In the genomic region with DNA sequence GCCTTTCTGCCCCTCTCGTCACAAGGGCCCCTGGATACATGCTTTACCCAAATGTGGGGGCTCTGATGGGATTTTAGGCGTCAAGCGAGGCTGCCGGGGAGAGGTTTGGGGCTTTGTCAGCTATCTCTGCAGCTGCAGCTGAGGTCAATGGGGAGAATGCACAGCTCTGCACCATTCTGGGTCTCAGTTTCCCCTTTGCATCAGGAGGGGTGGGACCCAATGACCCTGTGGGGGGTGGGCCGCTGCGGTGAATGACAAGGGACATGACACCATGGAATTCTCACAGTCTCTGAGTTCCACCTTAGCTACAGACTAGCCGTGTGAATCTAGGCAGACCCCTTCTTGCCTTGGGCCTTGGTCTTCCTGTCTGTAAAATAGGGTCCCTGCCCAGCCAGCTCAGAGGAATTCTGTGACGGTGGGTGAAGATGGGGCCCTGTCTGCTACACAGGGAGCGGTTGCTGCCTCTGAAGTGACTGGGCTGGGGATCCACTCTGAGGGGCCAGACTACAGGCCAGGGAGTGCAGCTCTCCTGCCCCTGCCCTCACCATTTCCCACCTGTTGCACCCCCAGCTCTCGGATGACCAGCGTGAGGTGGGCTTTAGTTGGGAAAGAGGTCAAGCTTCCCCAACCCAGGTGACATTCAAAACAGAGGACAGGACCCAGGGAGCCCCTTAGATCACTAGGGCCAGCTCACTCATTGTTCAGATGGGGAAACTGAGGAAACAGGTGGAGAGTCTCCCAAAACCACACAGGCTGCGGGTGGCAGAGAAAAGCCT, we compare ENCODE assay signal across 38 cellular contexts. TPM values are rescaled to one million over a fixed set of nuclear protein-coding genes. Genes with fewer than 3 reads are reported as not detected.
"Had no signal": no experiment of that assay in that cellular context is flagged by ENCODE, and none has a peak within 500 bp of the region (broad histone marks: within the 10 kb centered on the region; RNA-seq: fewer than 3 reads in every experiment).

No MANE protein-coding gene starts in this region.

- H3K9me3 ChIP-seq: adrenal gland, ascending aorta, breast epithelium, esophagus muscularis mucosa, gastroesophageal sphincter, heart right ventricle had no signal

- H3K27ac ChIP-seq: adrenal gland, ascending aorta, breast epithelium, cardiac muscle cell, esophagus muscularis mucosa, foreskin keratinocyte, gastroesophageal sphincter, heart right ventricle had no signal

- H3K9me3 Mint-ChIP-seq: activated CD4-positive, alpha-beta memory T cell treated with anti-CD3 and anti-CD28 coated beads for 36 hours; activated CD4-positive, alpha-beta T cell treated with anti-CD3 and anti-CD28 coated beads, Interleukin-2, amount 10 ng/mL, durations not matched to agents 24 days and 14 days; activated naive CD4-positive, alpha-beta T cell treated with anti-CD3 and anti-CD28 coated beads for 36 hours; activated naive CD4-positive, alpha-beta T cell treated with anti-CD3 and anti-CD28 coated beads, Interleukin-2, amount 50 U/mL, for 24 hours; activated naive CD8-positive, alpha-beta T cell treated with anti-CD3 and anti-CD28 coated beads for 36 hours; activated naive CD8-positive, alpha-beta T cell treated with anti-CD3 and anti-CD28 coated beads, Interleukin-2, amount 50 U/mL, for 24 hours; activated T-helper 1 cell treated with anti-CD3 and anti-CD28 coated beads, Interleukin-12 subunit alpha, Interleukin-12 subunit beta, Interleukin-2, Interleukin-4 antibody, amounts not matched to agents 30 ng/mL and 10 ng/mL and 1 ng/mL, durations not matched to agents 14 hours and 24 hours and 36 hours; activated T-helper 2 cell treated with anti-CD3 and anti-CD28 coated beads, Interferon-gamma antibody, Interleukin-2, Interleukin-4, amounts not matched to agents 10 μg/mL and 5 μg/mL and 100 μg/mL, durations not matched to agents 14 hours and 24 hours and 36 hours; central memory CD8-positive, alpha-beta T cell; effector memory CD8-positive, alpha-beta T cell; T-helper 2 cell treated with Interferon-gamma antibody and Interleukin-4, amounts not matched to agents 5 μg/mL and 100 μg/mL, for 36 hours had no signal

- H3K27me3 Mint-ChIP-seq: activated CD4-positive, alpha-beta memory T cell treated with anti-CD3 and anti-CD28 coated beads for 36 hours; activated CD4-positive, alpha-beta T cell treated with anti-CD3 and anti-CD28 coated beads for 36 hours; activated naive CD4-positive, alpha-beta T cell treated with anti-CD3 and anti-CD28 coated beads, Interleukin-2, amount 50 U/mL, for 24 hours; activated naive CD8-positive, alpha-beta T cell treated with anti-CD3 and anti-CD28 coated beads for 36 hours; activated naive CD8-positive, alpha-beta T cell treated with anti-CD3 and anti-CD28 coated beads, Interleukin-2, amount 50 U/mL, for 24 hours; T-helper 17 cell had no signal

- H3K4me3 ChIP-seq: adrenal gland, ascending aorta, breast epithelium, cardiac muscle cell, esophagus muscularis mucosa, gastroesophageal sphincter, heart right ventricle had no signal

- H3K4me1 ChIP-seq: adrenal gland, ascending aorta, breast epithelium, esophagus muscularis mucosa, foreskin keratinocyte, heart right ventricle had no signal

- H3K4me1 Mint-ChIP-seq: activated CD4-positive, alpha-beta T cell treated with anti-CD3 and anti-CD28 coated beads for 36 hours; activated CD8-positive, alpha-beta memory T cell treated with anti-CD3 and anti-CD28 coated beads, Interleukin-2, amount 10 ng/mL, durations not matched to agents 7 days and 5 days; activated naive CD8-positive, alpha-beta T cell treated with anti-CD3 and anti-CD28 coated beads for 36 hours; activated naive CD8-positive, alpha-beta T cell treated with anti-CD3 and anti-CD28 coated beads, Interleukin-2, amount 50 U/mL, for 24 hours had no signal

- H3K27me3 ChIP-seq: adrenal gland, ascending aorta, breast epithelium, esophagus muscularis mucosa had no signal

- H3K4me3 Mint-ChIP-seq: activated CD4-positive, alpha-beta memory T cell treated with anti-CD3 and anti-CD28 coated beads for 36 hours; activated CD4-positive, alpha-beta T cell treated with anti-CD3 and anti-CD28 coated beads for 36 hours; activated CD4-positive, alpha-beta T cell treated with anti-CD3 and anti-CD28 coated beads, Interleukin-2, amount 10 ng/mL, durations not matched to agents 24 days and 14 days; activated CD8-positive, alpha-beta memory T cell treated with anti-CD3 and anti-CD28 coated beads, Interleukin-2, amount 10 ng/mL, durations not matched to agents 7 days and 5 days; activated CD8-positive, alpha-beta T cell treated with anti-CD3 and anti-CD28 coated beads, Interleukin-2, amount 10 ng/mL, durations not matched to agents 7 days and 5 days; activated naive CD4-positive, alpha-beta T cell treated with anti-CD3 and anti-CD28 coated beads for 36 hours; activated naive CD4-positive, alpha-beta T cell treated with anti-CD3 and anti-CD28 coated beads, Interleukin-2, amount 50 U/mL, for 24 hours; activated naive CD8-positive, alpha-beta T cell treated with anti-CD3 and anti-CD28 coated beads for 36 hours; activated naive CD8-positive, alpha-beta T cell treated with anti-CD3 and anti-CD28 coated beads, Interleukin-2, amount 50 U/mL, for 24 hours; activated T-helper 1 cell treated with anti-CD3 and anti-CD28 coated beads, Interleukin-12 subunit alpha, Interleukin-12 subunit beta, Interleukin-2, Interleukin-4 antibody, amounts not matched to agents 30 ng/mL and 10 ng/mL and 1 ng/mL, durations not matched to agents 14 hours and 24 hours and 36 hours; central memory CD8-positive, alpha-beta T cell; effector memory CD8-positive, alpha-beta T cell; T-helper 17 cell; T-helper 2 cell treated with Interferon-gamma antibody and Interleukin-4, amounts not matched to agents 5 μg/mL and 100 μg/mL, for 36 hours had no signal

- DNase-seq: activated CD4-positive, alpha-beta memory T cell treated with anti-CD3 and anti-CD28 coated beads for 36 hours; activated CD4-positive, alpha-beta T cell treated with anti-CD3 and anti-CD28 coated beads for 36 hours; activated CD4-positive, alpha-beta T cell treated with anti-CD3 and anti-CD28 coated beads, Interleukin-2, amount 10 ng/mL, durations not matched to agents 24 days and 14 days; activated CD4-positive, CD25-positive, alpha-beta regulatory T cell; activated CD4-positive, CD25-positive, alpha-beta regulatory T cell treated with anti-CD3 and anti-CD28 coated beads, Interleukin-2, amount 50 U/mL, for 72 hours; activated CD8-positive, alpha-beta memory T cell treated with anti-CD3 and anti-CD28 coated beads, Interleukin-2, amount 10 ng/mL, durations not matched to agents 7 days and 5 days; activated CD8-positive, alpha-beta memory T cell treated with anti-CD3 and anti-CD28 coated beads, Interleukin-2, amount 50 U/mL, for 4 hours; activated CD8-positive, alpha-beta T cell treated with anti-CD3 and anti-CD28 coated beads, Interleukin-2, amount 10 ng/mL, durations not matched to agents 7 days and 5 days; activated effector memory CD4-positive, alpha-beta T cell treated with anti-CD3 and anti-CD28 coated beads, Interleukin-2, amount 50 U/mL, for 16 hours; activated naive CD4-positive, alpha-beta T cell treated with anti-CD3 and anti-CD28 coated beads for 36 hours; activated naive CD8-positive, alpha-beta T cell treated with anti-CD3 and anti-CD28 coated beads for 36 hours; activated naive CD8-positive, alpha-beta T cell treated with anti-CD3 and anti-CD28 coated beads, Interleukin-2, amount 50 U/mL, for 24 hours; activated T-cell treated with anti-CD3 and anti-CD28 coated beads, Interleukin-2, amount 50 U/mL, for 1 hour; activated T-cell treated with anti-CD3 and anti-CD28 coated beads, Interleukin-2, amount 50 U/mL, for 48 hours; adrenal gland; amygdala; cortex of kidney; dermis blood vessel endothelial cell; effector CD4-positive, alpha-beta T cell; effector memory CD8-positive, alpha-beta T cell; erythroblast; foreskin keratinocyte; heart right ventricle; T-helper 1 cell; T-helper 17 cell; T1000 had no signal

- H3K36me3 ChIP-seq: adrenal gland, ascending aorta, breast epithelium, cardiac muscle cell, esophagus muscularis mucosa, gastroesophageal sphincter, heart right ventricle had no signal

- H3K36me3 Mint-ChIP-seq: activated CD4-positive, alpha-beta memory T cell treated with anti-CD3 and anti-CD28 coated beads for 36 hours; activated CD8-positive, alpha-beta memory T cell treated with anti-CD3 and anti-CD28 coated beads, Interleukin-2, amount 10 ng/mL, durations not matched to agents 7 days and 5 days; activated naive CD4-positive, alpha-beta T cell treated with anti-CD3 and anti-CD28 coated beads, Interleukin-2, amount 50 U/mL, for 24 hours; activated naive CD8-positive, alpha-beta T cell treated with anti-CD3 and anti-CD28 coated beads for 36 hours; brain had no signal

- ATAC-seq: activated CD4-positive, alpha-beta T cell treated with anti-CD3 and anti-CD28 coated beads for 36 hours; activated CD8-positive, alpha-beta memory T cell treated with anti-CD3 and anti-CD28 coated beads, Interleukin-2, amount 10 ng/mL, durations not matched to agents 7 days and 5 days; activated CD8-positive, alpha-beta T cell treated with anti-CD3 and anti-CD28 coated beads, Interleukin-2, amount 10 ng/mL, durations not matched to agents 7 days and 5 days; activated naive CD8-positive, alpha-beta T cell treated with anti-CD3 and anti-CD28 coated beads, Interleukin-2, amount 50 U/mL, for 24 hours; effector memory CD8-positive, alpha-beta T cell; foreskin keratinocyte; gastroesophageal sphincter; heart right ventricle; T-helper 17 cell had no signal

- H3K27ac Mint-ChIP-seq: activated CD4-positive, alpha-beta memory T cell treated with anti-CD3 and anti-CD28 coated beads for 36 hours; activated CD4-positive, alpha-beta T cell treated with anti-CD3 and anti-CD28 coated beads for 36 hours; activated CD4-positive, alpha-beta T cell treated with anti-CD3 and anti-CD28 coated beads, Interleukin-2, amount 10 ng/mL, durations not matched to agents 24 days and 14 days; activated CD8-positive, alpha-beta memory T cell treated with anti-CD3 and anti-CD28 coated beads, Interleukin-2, amount 10 ng/mL, durations not matched to agents 7 days and 5 days; activated CD8-positive, alpha-beta T cell treated with anti-CD3 and anti-CD28 coated beads, Interleukin-2, amount 10 ng/mL, durations not matched to agents 7 days and 5 days; activated naive CD4-positive, alpha-beta T cell treated with anti-CD3 and anti-CD28 coated beads for 36 hours; activated naive CD4-positive, alpha-beta T cell treated with anti-CD3 and anti-CD28 coated beads, Interleukin-2, amount 50 U/mL, for 24 hours; activated naive CD8-positive, alpha-beta T cell treated with anti-CD3 and anti-CD28 coated beads for 36 hours; activated naive CD8-positive, alpha-beta T cell treated with anti-CD3 and anti-CD28 coated beads, Interleukin-2, amount 50 U/mL, for 24 hours; activated T-helper 1 cell treated with anti-CD3 and anti-CD28 coated beads, Interleukin-12 subunit alpha, Interleukin-12 subunit beta, Interleukin-2, Interleukin-4 antibody, amounts not matched to agents 30 ng/mL and 10 ng/mL and 1 ng/mL, durations not matched to agents 14 hours and 24 hours and 36 hours; activated T-helper 2 cell treated with anti-CD3 and anti-CD28 coated beads, Interferon-gamma antibody, Interleukin-2, Interleukin-4, amounts not matched to agents 10 μg/mL and 5 μg/mL and 100 μg/mL, durations not matched to agents 14 hours and 24 hours and 36 hours; effector memory CD8-positive, alpha-beta T cell; T-helper 17 cell; T-helper 2 cell treated with Interferon-gamma antibody and Interleukin-4, amounts not matched to agents 5 μg/mL and 100 μg/mL, for 36 hours had no signal

RNA-seq across cellular contexts. Expression of gene WNT11, which starts 35.9 kb away (rescaled TPM):
- total RNA-seq: activated CD4-positive, alpha-beta memory T cell treated with anti-CD3 and anti-CD28 coated beads for 36 hours; activated CD4-positive, alpha-beta T cell treated with anti-CD3 and anti-CD28 coated beads for 36 hours; activated naive CD4-positive, alpha-beta T cell treated with anti-CD3 and anti-CD28 coated beads for 36 hours; activated naive CD8-positive, alpha-beta T cell treated with anti-CD3 and anti-CD28 coated beads for 36 hours; dermis blood vessel endothelial cell; glomerular endothelial cell had no signal
